1 cellular context compared by ENCODE assay signal in the genomic region with DNA sequence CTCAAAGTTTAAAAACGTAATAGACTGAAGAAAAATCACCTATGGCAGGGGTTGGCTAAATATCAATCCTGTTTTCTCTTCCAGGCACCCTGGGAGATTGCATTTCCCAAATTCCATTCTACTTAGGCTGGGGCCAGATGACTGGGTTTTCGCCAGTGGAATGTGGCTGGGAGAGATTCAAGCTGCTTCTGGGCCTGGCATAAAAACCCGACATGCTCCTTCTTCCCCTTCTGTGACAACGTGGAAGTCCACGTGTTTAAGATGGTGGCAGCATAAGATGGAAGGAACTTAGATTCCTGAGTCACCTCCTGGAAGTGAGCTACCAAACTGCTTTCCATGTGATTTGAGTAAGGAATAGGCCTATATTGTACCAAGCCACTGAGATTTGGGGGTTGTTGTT.
TF ChIP-seq lines count a peak whose summit lies in the region.

No MANE protein-coding gene starts in this region.

TF ChIP-seq in SK-N-SH, 30 proteins besides CTCF, POLR2A, EP300 and RAD21 (continued from another document):
- TF ChIP-seq, protein P1, sequence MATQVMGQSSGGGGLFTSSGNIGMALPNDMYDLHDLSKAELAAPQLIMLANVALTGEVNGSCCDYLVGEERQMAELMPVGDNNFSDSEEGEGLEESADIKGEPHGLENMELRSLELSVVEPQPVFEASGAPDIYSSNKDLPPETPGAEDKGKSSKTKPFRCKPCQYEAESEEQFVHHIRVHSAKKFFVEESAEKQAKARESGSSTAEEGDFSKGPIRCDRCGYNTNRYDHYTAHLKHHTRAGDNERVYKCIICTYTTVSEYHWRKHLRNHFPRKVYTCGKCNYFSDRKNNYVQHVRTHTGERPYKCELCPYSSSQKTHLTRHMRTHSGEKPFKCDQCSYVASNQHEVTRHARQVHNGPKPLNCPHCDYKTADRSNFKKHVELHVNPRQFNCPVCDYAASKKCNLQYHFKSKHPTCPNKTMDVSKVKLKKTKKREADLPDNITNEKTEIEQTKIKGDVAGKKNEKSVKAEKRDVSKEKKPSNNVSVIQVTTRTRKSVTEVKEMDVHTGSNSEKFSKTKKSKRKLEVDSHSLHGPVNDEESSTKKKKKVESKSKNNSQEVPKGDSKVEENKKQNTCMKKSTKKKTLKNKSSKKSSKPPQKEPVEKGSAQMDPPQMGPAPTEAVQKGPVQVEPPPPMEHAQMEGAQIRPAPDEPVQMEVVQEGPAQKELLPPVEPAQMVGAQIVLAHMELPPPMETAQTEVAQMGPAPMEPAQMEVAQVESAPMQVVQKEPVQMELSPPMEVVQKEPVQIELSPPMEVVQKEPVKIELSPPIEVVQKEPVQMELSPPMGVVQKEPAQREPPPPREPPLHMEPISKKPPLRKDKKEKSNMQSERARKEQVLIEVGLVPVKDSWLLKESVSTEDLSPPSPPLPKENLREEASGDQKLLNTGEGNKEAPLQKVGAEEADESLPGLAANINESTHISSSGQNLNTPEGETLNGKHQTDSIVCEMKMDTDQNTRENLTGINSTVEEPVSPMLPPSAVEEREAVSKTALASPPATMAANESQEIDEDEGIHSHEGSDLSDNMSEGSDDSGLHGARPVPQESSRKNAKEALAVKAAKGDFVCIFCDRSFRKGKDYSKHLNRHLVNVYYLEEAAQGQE (IDR thresholded peaks at IDR 0.05; ENCODE audit: low read depth, low read length) = peak; percentile 41; the same call in 1 of the 2 replicates
- TF ChIP-seq TAF1 (IDR thresholded peaks at IDR 0.05; ENCODE audit: borderline replicate concordance, low read depth, low read length) = no peak
- no peak for TF ChIP-seq GABPA (IDR thresholded peaks at IDR 0.05; ENCODE audit: low read depth)
- no peak for TF ChIP-seq RCOR1 (IDR thresholded peaks at IDR 0.05; ENCODE audit: low read length)
- no peak for TF ChIP-seq EZH2phosphoT487 (IDR thresholded peaks at IDR 0.05; ENCODE audit: borderline replicate concordance, low read depth)
- TF ChIP-seq JUND (IDR thresholded peaks at IDR 0.05) = peak; percentile 74
- TF ChIP-seq FOSL2 (IDR thresholded peaks at IDR 0.05; ENCODE audit: borderline replicate concordance, low read depth) = peak; percentile 52; the same call in 1 of the 2 replicates
- TF ChIP-seq CHD2 (IDR thresholded peaks at IDR 0.05; ENCODE audit: low read length, partially characterized antibody) = no peak
- peak; percentile 97 for TF ChIP-seq MAX (IDR thresholded peaks at IDR 0.05; ENCODE audit: low read depth)
